In the genomic region with DNA sequence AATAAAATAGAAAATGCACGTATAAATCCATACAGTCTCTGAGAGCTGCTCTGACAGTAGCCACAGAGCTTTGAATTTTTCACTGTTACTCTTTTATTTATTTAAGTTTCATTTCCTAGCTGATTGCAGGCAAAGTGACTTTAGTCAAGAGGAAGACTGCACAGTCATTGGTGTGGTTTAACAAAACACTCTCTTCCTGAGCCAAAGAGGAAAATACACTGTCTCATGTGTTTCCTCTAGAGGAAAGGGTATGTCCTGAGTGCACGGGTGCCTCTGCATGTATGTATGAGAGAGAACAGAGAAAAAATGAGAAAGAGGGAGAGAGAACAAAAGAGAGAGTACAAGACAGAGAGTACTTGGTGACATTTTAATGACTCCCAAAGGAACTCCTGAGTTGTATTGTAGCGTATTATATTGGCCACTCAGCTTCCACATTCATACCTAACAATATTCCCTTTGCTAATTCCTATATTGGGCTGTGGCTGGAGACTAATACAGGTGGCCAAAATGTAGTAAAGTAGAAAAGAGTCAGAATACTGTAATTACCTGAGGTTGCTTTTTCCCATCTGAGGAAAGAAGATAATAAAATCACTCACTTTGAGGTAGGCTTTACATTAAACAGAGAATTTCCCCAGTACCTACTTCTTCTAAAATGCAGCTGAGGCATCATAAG, we compare ENCODE assay signal across 3 cellular contexts.
A peak's percentile ranks its signal among the peaks of the same experiment; 100 is the strongest.
TF ChIP-seq lines count a peak whose summit lies in the region.

Gene OR4D9, plus strand, starts transcription at position 623 of the 673 bp plus-strand sequence. CDS start 3,374 bp downstream, outside the sequence.

TF ChIP-seq in liver, 16 proteins besides CTCF, POLR2A, EP300 and RAD21:
- TF ChIP-seq ZBTB33 (IDR thresholded peaks at IDR 0.05) (no peak), RXRA (IDR thresholded peaks at IDR 0.05) (peak in 1 of 2 donors; percentile 18), YY1 (IDR thresholded peaks at IDR 0.05) (no peak), NR2F2 (IDR thresholded peaks at IDR 0.05) (peak; percentile 17), JUND (IDR thresholded peaks at IDR 0.05) (no peak)

TF ChIP-seq in HepG2, 621 proteins besides CTCF, POLR2A, EP300 and RAD21:
- TF ChIP-seq, protein P1, sequence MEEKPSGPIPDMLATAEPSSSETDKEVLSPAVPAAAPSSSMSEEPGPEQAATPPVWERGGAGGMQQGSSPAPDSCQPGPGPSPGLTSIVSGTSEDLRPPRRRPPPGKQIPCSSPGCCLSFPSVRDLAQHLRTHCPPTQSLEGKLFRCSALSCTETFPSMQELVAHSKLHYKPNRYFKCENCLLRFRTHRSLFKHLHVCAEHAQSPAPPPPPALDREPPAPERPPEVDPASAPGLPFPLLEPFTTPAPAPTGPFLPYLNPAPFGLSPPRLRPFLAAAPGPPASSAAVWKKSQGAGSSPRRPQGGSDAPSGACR (CRISPR knock-in tag; IDR thresholded peaks at IDR 0.05): no peak
- TF ChIP-seq ZNF124 (CRISPR knock-in tag; IDR thresholded peaks at IDR 0.05) (no peak), ZFX (CRISPR knock-in tag; IDR thresholded peaks at IDR 0.05; ENCODE audit: low read depth) (no peak), FOXC1 (CRISPR knock-in tag; IDR thresholded peaks at IDR 0.05; ENCODE audit: borderline replicate concordance) (no peak), ZNF761 (CRISPR knock-in tag; conservative IDR thresholded peaks at IDR 0.05) (no peak), MAF1 (CRISPR knock-in tag; IDR thresholded peaks at IDR 0.05; ENCODE audit: borderline replicate concordance) (no peak), ZNF143 (CRISPR knock-in tag; IDR thresholded peaks at IDR 0.05) (no peak), E2F1 (CRISPR knock-in tag; IDR thresholded peaks at IDR 0.05) (no peak), ADNP (CRISPR knock-in tag; IDR thresholded peaks at IDR 0.05) (no peak), ZNF841 (CRISPR knock-in tag; IDR thresholded peaks at IDR 0.05; ENCODE audit: borderline replicate concordance) (no peak)
- TF ChIP-seq, protein P2, sequence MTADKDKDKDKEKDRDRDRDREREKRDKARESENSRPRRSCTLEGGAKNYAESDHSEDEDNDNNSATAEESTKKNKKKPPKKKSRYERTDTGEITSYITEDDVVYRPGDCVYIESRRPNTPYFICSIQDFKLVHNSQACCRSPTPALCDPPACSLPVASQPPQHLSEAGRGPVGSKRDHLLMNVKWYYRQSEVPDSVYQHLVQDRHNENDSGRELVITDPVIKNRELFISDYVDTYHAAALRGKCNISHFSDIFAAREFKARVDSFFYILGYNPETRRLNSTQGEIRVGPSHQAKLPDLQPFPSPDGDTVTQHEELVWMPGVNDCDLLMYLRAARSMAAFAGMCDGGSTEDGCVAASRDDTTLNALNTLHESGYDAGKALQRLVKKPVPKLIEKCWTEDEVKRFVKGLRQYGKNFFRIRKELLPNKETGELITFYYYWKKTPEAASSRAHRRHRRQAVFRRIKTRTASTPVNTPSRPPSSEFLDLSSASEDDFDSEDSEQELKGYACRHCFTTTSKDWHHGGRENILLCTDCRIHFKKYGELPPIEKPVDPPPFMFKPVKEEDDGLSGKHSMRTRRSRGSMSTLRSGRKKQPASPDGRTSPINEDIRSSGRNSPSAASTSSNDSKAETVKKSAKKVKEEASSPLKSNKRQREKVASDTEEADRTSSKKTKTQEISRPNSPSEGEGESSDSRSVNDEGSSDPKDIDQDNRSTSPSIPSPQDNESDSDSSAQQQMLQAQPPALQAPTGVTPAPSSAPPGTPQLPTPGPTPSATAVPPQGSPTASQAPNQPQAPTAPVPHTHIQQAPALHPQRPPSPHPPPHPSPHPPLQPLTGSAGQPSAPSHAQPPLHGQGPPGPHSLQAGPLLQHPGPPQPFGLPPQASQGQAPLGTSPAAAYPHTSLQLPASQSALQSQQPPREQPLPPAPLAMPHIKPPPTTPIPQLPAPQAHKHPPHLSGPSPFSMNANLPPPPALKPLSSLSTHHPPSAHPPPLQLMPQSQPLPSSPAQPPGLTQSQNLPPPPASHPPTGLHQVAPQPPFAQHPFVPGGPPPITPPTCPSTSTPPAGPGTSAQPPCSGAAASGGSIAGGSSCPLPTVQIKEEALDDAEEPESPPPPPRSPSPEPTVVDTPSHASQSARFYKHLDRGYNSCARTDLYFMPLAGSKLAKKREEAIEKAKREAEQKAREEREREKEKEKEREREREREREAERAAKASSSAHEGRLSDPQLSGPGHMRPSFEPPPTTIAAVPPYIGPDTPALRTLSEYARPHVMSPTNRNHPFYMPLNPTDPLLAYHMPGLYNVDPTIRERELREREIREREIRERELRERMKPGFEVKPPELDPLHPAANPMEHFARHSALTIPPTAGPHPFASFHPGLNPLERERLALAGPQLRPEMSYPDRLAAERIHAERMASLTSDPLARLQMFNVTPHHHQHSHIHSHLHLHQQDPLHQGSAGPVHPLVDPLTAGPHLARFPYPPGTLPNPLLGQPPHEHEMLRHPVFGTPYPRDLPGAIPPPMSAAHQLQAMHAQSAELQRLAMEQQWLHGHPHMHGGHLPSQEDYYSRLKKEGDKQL (CRISPR knock-in tag; IDR thresholded peaks at IDR 0.05; ENCODE audit: low read depth): no peak

TF ChIP-seq in endothelial cell of umbilical vein, 7 proteins besides CTCF, POLR2A, EP300 and RAD21:
- TF ChIP-seq EZH2 (IDR thresholded peaks at IDR 0.05; ENCODE audit: borderline replicate concordance, low read depth, low read length, severe bottlenecking): no peak
- no peak for TF ChIP-seq MAX (IDR thresholded peaks at IDR 0.05; ENCODE audit: insufficient read depth, insufficient read length)
- peak; percentile 8 for TF ChIP-seq GATA2 (IDR thresholded peaks at IDR 0.05; ENCODE audit: insufficient read depth, insufficient read length, low read depth, low read length)
- TF ChIP-seq MYC (IDR thresholded peaks at IDR 0.05; ENCODE audit: low read depth, low read length): no peak
- no peak for TF ChIP-seq JUN (IDR thresholded peaks at IDR 0.05; ENCODE audit: borderline replicate concordance, insufficient read depth, insufficient read length, low read depth)
- peak; percentile 47 for TF ChIP-seq POLR2AphosphoS5 (IDR thresholded peaks at IDR 0.05; ENCODE audit: insufficient read depth, low read depth, low read length)
- TF ChIP-seq FOS (IDR thresholded peaks at IDR 0.05; ENCODE audit: borderline replicate concordance, insufficient read depth, low read length): peak; percentile 59
